17 cellular contexts compared by ENCODE assay signal in the genomic region with DNA sequence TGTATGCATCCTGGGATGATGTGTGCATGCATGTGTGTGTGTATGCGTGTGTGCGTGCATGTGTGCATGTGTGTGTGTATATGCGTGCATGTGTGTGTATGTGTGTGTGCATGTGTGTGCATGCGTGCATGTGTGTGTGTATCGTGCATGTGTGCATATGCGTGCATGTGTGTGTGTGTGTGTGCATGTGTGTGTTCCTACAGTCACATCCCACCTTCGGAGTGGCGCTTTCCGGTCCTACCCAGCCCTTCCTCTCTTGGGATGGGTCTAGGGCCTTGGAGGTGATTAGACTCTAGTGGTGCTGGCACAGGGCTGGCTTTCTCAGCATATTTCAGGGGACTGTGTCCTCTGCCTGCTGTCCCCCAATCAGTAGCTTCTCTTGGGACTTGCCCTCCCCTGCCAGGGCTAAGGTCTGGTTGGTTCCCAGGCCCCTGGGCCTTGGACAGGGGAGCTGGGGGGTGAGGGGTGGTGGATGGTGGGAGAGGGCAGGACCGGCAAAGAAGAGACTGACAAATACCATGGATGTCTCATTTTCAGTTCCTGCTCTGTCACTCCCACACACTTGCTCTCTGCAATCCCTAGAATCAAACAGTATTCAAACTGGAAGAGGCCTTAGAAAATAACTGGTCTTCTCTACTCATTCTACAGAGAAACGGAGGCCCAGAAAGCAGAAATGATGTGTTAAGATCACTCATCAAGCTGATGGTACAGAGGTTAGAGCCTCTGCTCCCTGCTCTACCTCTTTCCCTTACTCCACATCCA. TPM values are rescaled to one million over a fixed set of nuclear protein-coding genes. Genes with fewer than 3 reads are reported as not detected.
"Had no signal": no experiment of that assay in that cellular context is flagged by ENCODE, and none has a peak within 500 bp of the region (broad histone marks: within the 10 kb centered on the region; RNA-seq: fewer than 3 reads in every experiment).

No MANE protein-coding gene starts in this region.

- H3K36me3 ChIP-seq: heart left ventricle, suprapubic skin, upper lobe of left lung had no signal

- H3K27me3 ChIP-seq: heart left ventricle, upper lobe of left lung had no signal

- ATAC-seq: heart left ventricle; left lobe of liver; mucosa of descending colon; naive thymus-derived CD8-positive, alpha-beta T cell; stimulated activated naive CD8-positive, alpha-beta T cell treated with anti-CD3 and anti-CD28 coated beads, Interleukin-15, Interleukin-2, amounts not matched to agents 100 U/mL and 50 U/mL, for 24 hours; WTC11 had no signal

- H3K4me3 ChIP-seq: heart left ventricle, mucosa of descending colon, suprapubic skin, upper lobe of left lung had no signal

- H3K9me3 ChIP-seq: heart left ventricle, mucosa of descending colon, suprapubic skin, upper lobe of left lung had no signal

- DNase-seq: activated CD4-positive, alpha-beta T cell treated with anti-CD3 and anti-CD28 coated beads, Interleukin-2, amount 50 U/mL, for 1 hour; activated gamma-delta T cell; anterior cingulate cortex; foreskin melanocyte; mammary epithelial cell; mucosa of descending colon; naive thymus-derived CD8-positive, alpha-beta T cell; stimulated activated CD4-positive, alpha-beta T cell treated with anti-CD3 and anti-CD28 coated beads, Interleukin-2, amount 100 ng/mL, for 48 hours; stimulated activated CD8-positive, alpha-beta memory T cell treated with anti-CD3 and anti-CD28 coated beads, Interleukin-4, amount 100 ng/mL, for 48 hours; stimulated activated naive CD8-positive, alpha-beta T cell treated with anti-CD3 and anti-CD28 coated beads, Interleukin-15, Interleukin-2, amounts not matched to agents 100 U/mL and 50 U/mL, for 24 hours had no signal

- H3K27ac ChIP-seq: heart left ventricle, suprapubic skin, upper lobe of left lung had no signal

RNA-seq across cellular contexts. Expression of a gene that starts 21.9 kb away (rescaled TPM):
- total RNA-seq: left lobe of liver; mammary epithelial cell; naive thymus-derived CD8-positive, alpha-beta T cell had no signal
- polyA plus RNA-seq: mammary epithelial cell had no signal

RNA-seq across cellular contexts. Expression of a gene that starts 24.9 kb away (rescaled TPM):
- total RNA-seq: chondrocyte; heart left ventricle; left lobe of liver; mammary epithelial cell; mucosa of descending colon; naive thymus-derived CD8-positive, alpha-beta T cell; osteocyte; WTC11 had no signal
- polyA plus RNA-seq: heart left ventricle; mammary epithelial cell; naive thymus-derived CD8-positive, alpha-beta T cell had no signal

RNA-seq across cellular contexts. Expression of a gene that starts 36.1 kb away (rescaled TPM):
- total RNA-seq: left lobe of liver; mucosa of descending colon; naive thymus-derived CD8-positive, alpha-beta T cell had no signal
- polyA plus RNA-seq: mammary epithelial cell; naive thymus-derived CD8-positive, alpha-beta T cell had no signal

RNA-seq across cellular contexts. Expression of a gene that starts 47.1 kb away (rescaled TPM):
- total RNA-seq: chondrocyte; heart left ventricle; naive thymus-derived CD8-positive, alpha-beta T cell; osteocyte; suprapubic skin had no signal
- polyA plus RNA-seq: naive thymus-derived CD8-positive, alpha-beta T cell had no signal
